ENCODE assay signal across 8 cellular contexts in the genomic region with DNA sequence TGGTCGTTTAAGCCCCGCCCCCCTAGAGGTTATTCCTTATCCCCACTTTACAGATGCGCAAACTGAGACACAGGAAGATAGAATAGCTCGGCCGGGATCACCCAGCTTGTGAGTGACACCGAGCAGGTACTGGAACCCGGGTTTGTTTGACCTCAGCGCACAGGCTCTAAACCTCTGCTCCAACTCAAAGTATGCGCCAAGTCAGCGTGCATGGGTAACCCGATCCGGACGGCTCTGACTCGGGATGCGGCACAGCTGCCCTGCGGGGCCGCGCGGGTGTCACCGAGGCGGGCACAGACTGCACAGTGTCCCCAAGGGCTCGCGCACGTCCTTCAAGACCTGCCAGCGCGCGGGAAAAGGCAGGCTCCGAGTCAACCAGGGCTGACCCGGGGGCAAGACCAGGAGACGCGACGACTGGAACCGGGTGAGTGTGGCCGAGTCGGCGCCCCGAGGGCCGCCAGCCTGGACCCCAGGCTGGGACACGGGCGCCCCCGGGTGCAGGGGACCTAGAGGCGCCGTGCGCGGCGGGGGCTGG.
DNase-seq lines count a peak whose midpoint lies in the region; ATAC-seq, FAIRE-seq and TF ChIP-seq lines count a peak whose summit lies in the region.

No MANE protein-coding gene starts in this region.

- in situ Hi-C loops in K562 (cut with MboI) (no loop called here), KBM-7 (cut with MboI; ENCODE audit: low pct_unique_long_range_greater_than_20kb, low sequenced_read_pairs) (no loop called here)

- FAIRE-seq in K562 (lab: Jason Lieb, UNC), result no peak

- TF ChIP-seq CTCF in K562 (IDR thresholded peaks at IDR 0.05 in 2 of 3, conservative IDR thresholded peaks at IDR 0.05 in 1 of 3; ENCODE audit: insufficient read depth in 2 of 3, low read depth in 1 of 3, low read length in 3 of 3), result no peak

- H3K9me1 ChIP-seq in K562 (ENCODE audit: control insufficient read depth, insufficient read depth, low read length), result no peaks in the 10 kb centered on the region

- no peak for TF ChIP-seq POLR2A in K562 (conservative IDR thresholded peaks at IDR 0.05)

- no peak overlapping the region for H2AFZ ChIP-seq in K562 (ENCODE audit: low read depth, low read length)

- H3K9me3 ChIP-seq in K562 (replicated peaks; ENCODE audit: control insufficient read depth, insufficient read depth, low read depth, low read length), result no peaks in the 10 kb centered on the region

- no peak overlapping the region for H3K27ac Mint-ChIP-seq in natural killer cell treated with Interleukin-12 subunit alpha and Interleukin-12 subunit beta and Interleukin-15 and Interleukin-18, amount 100 ng/mL, for 72 hours

- no peaks in the 10 kb centered on the region for H4K20me1 ChIP-seq in K562 (replicated peaks; ENCODE audit: control insufficient read depth, insufficient read depth, low read length)

- TF ChIP-seq RAD21 in K562 (CRISPR knock-in tag; conservative IDR thresholded peaks at IDR 0.05 in 1 of 2, IDR thresholded peaks at IDR 0.05 in 1 of 2), result no peak

- H3K4me3 ChIP-seq in K562, result no peak overlapping the region

- intact Hi-C loops in K562 (cut with micrococcal nuclease), result no loop called here

- no peak overlapping the region for H3K27ac ChIP-seq in K562 (ENCODE audit: extremely low read depth, low read depth, low read length)

- no peaks in the 10 kb centered on the region for H3K36me3 Mint-ChIP-seq in natural killer cell treated with Interleukin-12 subunit alpha and Interleukin-12 subunit beta and Interleukin-15 and Interleukin-18, amount 100 ng/mL, for 72 hours

- peak overlapping the region; percentile 65 for H3K4me3 Mint-ChIP-seq in natural killer cell treated with Interleukin-12 subunit alpha and Interleukin-12 subunit beta and Interleukin-15 and Interleukin-18, amount 100 ng/mL, for 72 hours

- CTCF ChIA-PET in K562 (lab: Yijun Ruan, JAX; ENCODE audit: low intra/inter-chr PET ratio), result no interaction called here

- no TSS peak for BruUV-seq in K562 (replicated peaks; lab: Mats Ljungman, UMichigan)

- H3K27me3 ChIP-seq in K562 (ENCODE audit: control insufficient read depth in 2 of 2, insufficient read depth in 2 of 2, low read length in 2 of 2), result peaks cover 3 to 46% of the 10 kb centered on the region in 2 experiments

- peaks cover 16 to 23% of the 10 kb centered on the region in 2 donors for H3K4me1 Mint-ChIP-seq in natural killer cell treated with Interleukin-12 subunit alpha and Interleukin-12 subunit beta and Interleukin-15 and Interleukin-18, amount 100 ng/mL, for 72 hours (ENCODE audit: low read depth in 2 of 2)

- H3K79me2 ChIP-seq in K562 (ENCODE audit: control insufficient read depth, insufficient read depth, low read length), result no peaks in the 10 kb centered on the region

- H3K27me3 Mint-ChIP-seq in natural killer cell treated with Interleukin-12 subunit alpha and Interleukin-12 subunit beta and Interleukin-15 and Interleukin-18, amount 100 ng/mL, for 72 hours, result peaks cover 22 to 39% of the 10 kb centered on the region in 2 donors

- POLR2A ChIA-PET in K562 (lab: Yijun Ruan, JAX), result no interaction called here

- H3K4me1 ChIP-seq in K562 (replicated peaks in 1 of 2; ENCODE audit: control insufficient read depth in 2 of 2, insufficient read depth in 2 of 2, low read length in 2 of 2), result peaks cover 0 to 5% of the 10 kb centered on the region in 2 experiments; a peak in 1 of 5 replicates

- H3K36me3 ChIP-seq in K562 (ENCODE audit: control insufficient read depth, insufficient read depth, low read length), result no peaks in the 10 kb centered on the region

- no peak for TF ChIP-seq EP300 in K562 (IDR thresholded peaks at IDR 0.05; ENCODE audit: low read length)

- H3K4me2 ChIP-seq in K562 (ENCODE audit: insufficient read depth, low read length), result no peak overlapping the region

- WGBS in K562 (ENCODE audit: insufficient coverage, low coverage, missing lambda C conversion rate), result 15% methylated on average over 41 of the region's 46 CpGs

- no peaks in the 10 kb centered on the region for H3K9me3 Mint-ChIP-seq in natural killer cell treated with Interleukin-12 subunit alpha and Interleukin-12 subunit beta and Interleukin-15 and Interleukin-18, amount 100 ng/mL, for 72 hours

- DNase-seq in COR-L47 (lab: John Stamatoyannopoulos, UW), result peak; percentile 54
- peak; percentile 29 for DNase-seq in NCI-H510A (lab: John Stamatoyannopoulos, UW)
- DNase-seq in K562 (ENCODE audit: extremely low read depth in 1 of 4, low spot score in 3 of 4), result no peak
- no peak for DNase-seq in natural killer cell treated with Interleukin-12 subunit alpha and Interleukin-12 subunit beta and Interleukin-15 and Interleukin-18, amount 100 ng/mL, for 72 hours (ENCODE audit: low spot score)
- no peak for DNase-seq in KBM-7
- no peak for DNase-seq in NCI-H1048 (lab: John Stamatoyannopoulos, UW)

- ATAC-seq in K562 (no peak), GM21619 (IDR thresholded peaks at IDR 0.05; ENCODE audit: unreplicated experiment) (no peak), HG03045 (IDR thresholded peaks at IDR 0.05; ENCODE audit: unreplicated experiment) (no peak)
- ATAC-seq in natural killer cell treated with Interleukin-12 subunit alpha and Interleukin-12 subunit beta and Interleukin-15 and Interleukin-18, amount 100 ng/mL, for 72 hours, result no peak

- no peak overlapping the region for H3K9ac ChIP-seq in K562 (ENCODE audit: insufficient read depth in 1 of 2, low read depth in 2 of 2, low read length in 2 of 2)

TF ChIP-seq in K562, 482 proteins besides CTCF, POLR2A, EP300 and RAD21:
- no peak for TF ChIP-seq CHD1 (IDR thresholded peaks at IDR 0.05; ENCODE audit: low read length)
- TF ChIP-seq PCBP1 (IDR thresholded peaks at IDR 0.05; ENCODE audit: low read depth, low read length, poor library complexity, severe bottlenecking), result no peak
- TF ChIP-seq FOXJ2 (tag; IDR thresholded peaks at IDR 0.05), result no peak
- TF ChIP-seq RBM25 (IDR thresholded peaks at IDR 0.05; ENCODE audit: low read depth, low read length, severe bottlenecking), result peak; percentile 72
- no peak for TF ChIP-seq ZNF408 (CRISPR knock-in tag; IDR thresholded peaks at IDR 0.05; ENCODE audit: low read depth)
- no peak for TF ChIP-seq OTX1 (CRISPR knock-in tag; IDR thresholded peaks at IDR 0.05)

Comparison
In these comparisons a context has a peak if more than half of its experiments do, and no peak if none do; other contexts are left out.
1. DNase-seq: peak in COR-L47 (single experiment) and NCI-H510A (single experiment); none in K562 (0 of 4), natural killer cell treated with Interleukin-12 subunit alpha and Interleukin-12 subunit beta and Interleukin-15 and Interleukin-18, amount 100 ng/mL, for 72 hours (single experiment), KBM-7 (single experiment) and NCI-H1048 (single experiment).